8 cellular contexts compared by ENCODE assay signal in the genomic region with DNA sequence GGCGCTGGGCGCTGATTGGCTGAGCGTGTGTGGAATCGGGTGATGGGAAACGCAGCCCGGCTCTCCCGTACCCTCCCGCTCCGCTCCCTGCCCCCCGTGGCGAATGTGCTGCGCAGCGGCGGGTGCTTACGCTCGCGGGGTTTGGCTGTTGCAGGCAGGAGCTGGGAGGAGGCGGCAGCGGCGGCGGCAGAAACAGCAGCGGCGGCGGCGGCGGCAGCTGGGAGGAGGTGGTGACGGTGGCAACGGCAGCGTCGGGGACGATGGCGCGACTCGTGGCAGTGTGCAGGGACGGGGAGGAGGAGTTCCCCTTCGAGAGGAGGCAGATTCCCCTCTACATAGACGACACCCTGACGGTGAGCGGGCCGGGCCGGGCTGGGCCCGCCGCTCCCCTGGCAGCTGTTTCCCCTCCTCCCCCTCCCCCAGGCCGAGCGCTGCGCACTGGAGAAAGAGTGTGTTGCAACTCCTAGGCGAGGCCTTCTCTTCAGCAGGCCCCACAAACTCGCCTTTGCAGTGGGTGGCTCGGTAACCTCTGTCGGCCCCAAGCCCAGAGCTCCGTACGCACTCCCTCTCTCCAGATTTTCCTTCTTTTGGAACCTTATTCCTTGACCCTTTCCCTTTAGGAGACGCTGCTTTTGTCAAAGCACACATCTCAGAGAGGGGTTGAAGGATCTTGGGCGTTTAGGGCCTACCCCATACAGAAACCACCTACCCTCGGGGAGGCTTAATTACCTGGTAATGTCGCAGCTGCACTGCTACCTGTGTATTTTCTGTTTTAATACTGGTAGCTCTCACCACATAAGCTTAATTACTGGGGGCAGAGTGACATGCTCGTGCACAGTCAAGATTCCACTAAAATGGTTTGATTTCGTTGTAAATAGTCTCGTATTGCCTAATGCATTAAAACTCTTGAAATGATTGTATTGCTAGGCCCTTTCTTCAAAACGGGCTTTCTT. TPM values are rescaled to one million over a fixed set of nuclear protein-coding genes. Genes with fewer than 3 reads are reported as not detected.
DNase-seq lines count a peak whose midpoint lies in the region; ATAC-seq lines count a peak whose summit lies in the region.

No MANE protein-coding gene starts in this region.

- peak; percentile 98 for DNase-seq in AG20443 (ENCODE audit: low spot score)
- peak; percentile 82 to 96 for DNase-seq in NCI-H446 (lab: John Stamatoyannopoulos, UW)
- DNase-seq in activated CD4-positive, alpha-beta T cell treated with anti-CD3 and anti-CD28 coated beads for 24 hours (ENCODE audit: low read depth in 2 of 2) = peak; percentile 90 to 91
- DNase-seq in cerebellum (ENCODE audit: low spot score) = peak; percentile 98
- peak; percentile 97 for DNase-seq in kidney tubule cell (ENCODE audit: low spot score)
- DNase-seq in stimulated activated CD4-positive, alpha-beta T cell treated with anti-CD3 and anti-CD28 coated beads, Interleukin-15, amount 100 ng/mL, for 48 hours (ENCODE audit: low read depth in 2 of 2) = peak; percentile 93 to 96

- peak; percentile 56 for ATAC-seq in GM19043 (IDR thresholded peaks at IDR 0.05; ENCODE audit: low read depth, unreplicated experiment)
- peak; percentile 51 for ATAC-seq in HG03342 (IDR thresholded peaks at IDR 0.05; ENCODE audit: unreplicated experiment)

RNA-seq across cellular contexts. Expression of a gene that starts 1.0 kb away (rescaled TPM):
- 57.3 TPM for total RNA-seq in cerebellum

RNA-seq across cellular contexts. Expression of a gene that starts 11.0 kb away (rescaled TPM):
- 5.6 TPM for total RNA-seq in cerebellum

RNA-seq across cellular contexts. Expression of a gene that starts 11.1 kb away (rescaled TPM):
- total RNA-seq in cerebellum = 50.4 TPM

RNA-seq across cellular contexts. Expression of a gene that starts 45.9 kb away (rescaled TPM):
- total RNA-seq in cerebellum = 11.4 TPM

RNA-seq across cellular contexts. Expression of a gene that starts 55.6 kb away (rescaled TPM):
- total RNA-seq in cerebellum = 2.2 TPM

Comparison
In these comparisons a context has a peak if more than half of its experiments do, and no peak if none do; other contexts are left out.
1. Peak in every context shown above with its lines: DNase-seq and ATAC-seq.